In genomic region chr3:17894434-17895060, GRCh38 we compare ENCODE assay signal across 7 cellular contexts.
DNase-seq lines count a peak whose midpoint lies in the region; ATAC-seq and TF ChIP-seq lines count a peak whose summit lies in the region.

No MANE protein-coding gene starts in this region.

- peak; percentile 66 to 76 for ATAC-seq in lower lobe of right lung

- H3K4me3 ChIP-seq in GM12875 (ENCODE audit: low read depth, low read length) (no peak overlapping the region), lower lobe of right lung (no peak overlapping the region)

- TF ChIP-seq CTCF in GM12875 (IDR thresholded peaks at IDR 0.05; ENCODE audit: borderline replicate concordance, insufficient read depth, low read depth, low read length) (peak; percentile 51), lower lobe of right lung (IDR thresholded peaks at IDR 0.05) (no peak)

- no peak overlapping the region for H3K27ac ChIP-seq in lower lobe of right lung

- CTCF ChIA-PET in activated naive CD4-positive, alpha-beta T cell treated with anti-CD3 and anti-CD28 coated beads, Interleukin-2, amount 10 ng/mL, durations not matched to agents 7 days and 5 days (lab: Charles Lee) = interaction anchor here (0.9 to 1.7 kb wide), 4 partner anchors 23 to 1094 kb away, joined by 3 to 8 read pairs (median 4); no protein-coding TSS in a partner anchor

- no peaks in the 10 kb centered on the region for H3K4me1 ChIP-seq in lower lobe of right lung

- no peaks in the 10 kb centered on the region for H3K9me3 ChIP-seq in lower lobe of right lung

- no peak overlapping the region for H3K27ac Mint-ChIP-seq in activated naive CD4-positive, alpha-beta T cell treated with anti-CD3 and anti-CD28 coated beads, Interleukin-2, amount 10 ng/mL, durations not matched to agents 7 days and 5 days

- H3K27me3 ChIP-seq in lower lobe of right lung (ENCODE audit: low read depth) = no peaks in the 10 kb centered on the region

- peaks cover 2% of the 10 kb centered on the region for H3K9me3 Mint-ChIP-seq in activated naive CD4-positive, alpha-beta T cell treated with anti-CD3 and anti-CD28 coated beads, Interleukin-2, amount 10 ng/mL, durations not matched to agents 7 days and 5 days

- intact Hi-C loops in lower lobe of right lung (cut with DNase I) = no loop called here

- H3K4me1 Mint-ChIP-seq in activated naive CD4-positive, alpha-beta T cell treated with anti-CD3 and anti-CD28 coated beads, Interleukin-2, amount 10 ng/mL, durations not matched to agents 7 days and 5 days = no peaks in the 10 kb centered on the region

- DNase-seq in HCEC 1CT (peak; percentile 13), NCI-H748 treated with DMSO at 0.1 percent for 48 hours (lab: John Stamatoyannopoulos, UW) (peak; percentile 33), lower lobe of right lung (peak; percentile 50), AG20443 (ENCODE audit: low spot score) (no peak), HuH-7.5 (ENCODE audit: low spot score) (no peak)
- peak; percentile 52 for DNase-seq in activated naive CD4-positive, alpha-beta T cell treated with anti-CD3 and anti-CD28 coated beads, Interleukin-2, amount 10 ng/mL, durations not matched to agents 7 days and 5 days

- no peaks in the 10 kb centered on the region for H3K27me3 Mint-ChIP-seq in activated naive CD4-positive, alpha-beta T cell treated with anti-CD3 and anti-CD28 coated beads, Interleukin-2, amount 10 ng/mL, durations not matched to agents 7 days and 5 days

- H3K36me3 ChIP-seq in lower lobe of right lung = no peaks in the 10 kb centered on the region

- H3K36me3 Mint-ChIP-seq in activated naive CD4-positive, alpha-beta T cell treated with anti-CD3 and anti-CD28 coated beads, Interleukin-2, amount 10 ng/mL, durations not matched to agents 7 days and 5 days = no peaks in the 10 kb centered on the region

- H3K4me3 Mint-ChIP-seq in activated naive CD4-positive, alpha-beta T cell treated with anti-CD3 and anti-CD28 coated beads, Interleukin-2, amount 10 ng/mL, durations not matched to agents 7 days and 5 days = no peak overlapping the region

Comparison
In these comparisons a context has a peak if more than half of its experiments do, and no peak if none do; other contexts are left out.
1. DNase-seq: peak in HCEC 1CT (single experiment), NCI-H748 treated with DMSO at 0.1 percent for 48 hours (single experiment), activated naive CD4-positive, alpha-beta T cell treated with anti-CD3 and anti-CD28 coated beads, Interleukin-2, amount 10 ng/mL, durations not matched to agents 7 days and 5 days (single experiment) and lower lobe of right lung (single experiment); none in AG20443 (single experiment) and HuH-7.5 (single experiment).